ENCODE assay signal across 25 cellular contexts in the genomic region with DNA sequence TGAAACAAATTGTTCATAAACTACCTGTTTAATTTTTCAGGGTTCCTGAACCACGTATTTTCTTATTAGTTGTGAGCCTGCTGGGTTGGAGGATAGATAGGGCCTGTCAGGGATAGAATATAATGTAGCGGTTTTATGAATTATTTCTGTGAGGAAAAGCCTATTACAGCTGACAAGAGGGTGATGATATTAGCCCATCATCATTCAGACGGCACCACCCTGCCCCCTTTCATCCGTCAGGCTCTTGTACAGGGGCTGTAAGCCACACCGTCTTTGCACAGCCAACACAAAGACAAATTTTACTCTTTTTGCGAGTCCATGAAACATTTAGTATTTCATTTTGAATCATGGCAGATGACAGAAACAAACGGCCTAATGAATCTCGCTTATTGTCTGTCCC.
"Had no signal": no experiment of that assay in that cellular context is flagged by ENCODE, and none has a peak within 500 bp of the region (broad histone marks: within the 10 kb centered on the region; RNA-seq: fewer than 3 reads in every experiment).

No MANE protein-coding gene starts in this region.

- H3K27me3 ChIP-seq: colonic mucosa, esophagus squamous epithelium, gastrocnemius medialis had no signal

- H3K4me1 Mint-ChIP-seq: endodermal cell had no signal

- H3K4me3 ChIP-seq: colonic mucosa, coronary artery, dorsolateral prefrontal cortex, esophagus muscularis mucosa, esophagus squamous epithelium, gastrocnemius medialis, gastroesophageal sphincter, heart left ventricle, heart right ventricle had no signal

- H3K27me3 Mint-ChIP-seq: dendritic cell treated with granulocyte-macrophage colony-stimulating factor and Interleukin-4, amounts not matched to agents 40 ng/mL and 50 ng/mL, for 4 days; effector memory CD8-positive, alpha-beta T cell had no signal

- H3K36me3 ChIP-seq: colonic mucosa, esophagus muscularis mucosa, esophagus squamous epithelium, gastrocnemius medialis, gastroesophageal sphincter, heart left ventricle, heart right ventricle had no signal

- DNase-seq: colonic mucosa; cortex of kidney; dermis blood vessel endothelial cell; dorsolateral prefrontal cortex; effector CD4-positive, alpha-beta T cell; effector CD8-positive, alpha-beta T cell; effector memory CD4-positive, alpha-beta T cell; effector memory CD8-positive, alpha-beta T cell; endodermal cell; erythroblast; esophagus squamous epithelium; foreskin fibroblast; foreskin keratinocyte; foreskin melanocyte; gastrocnemius medialis; glutamatergic neuron; head of caudate nucleus; heart left ventricle; heart right ventricle had no signal

- H3K27ac Mint-ChIP-seq: dendritic cell treated with granulocyte-macrophage colony-stimulating factor and Interleukin-4, amounts not matched to agents 40 ng/mL and 50 ng/mL, for 4 days; effector memory CD8-positive, alpha-beta T cell; endodermal cell had no signal

- H3K27ac ChIP-seq: colonic mucosa, coronary artery, dorsolateral prefrontal cortex, epithelial cell of prostate, esophagus muscularis mucosa, esophagus squamous epithelium, foreskin keratinocyte, gastrocnemius medialis, gastroesophageal sphincter, heart left ventricle, heart right ventricle had no signal

- H3K4me1 ChIP-seq: colonic mucosa, esophagus muscularis mucosa, esophagus squamous epithelium, foreskin keratinocyte, gastrocnemius medialis, gastroesophageal sphincter, heart left ventricle, heart right ventricle had no signal

- H3K4me3 Mint-ChIP-seq: dendritic cell treated with granulocyte-macrophage colony-stimulating factor and Interleukin-4, amounts not matched to agents 40 ng/mL and 50 ng/mL, for 4 days; effector memory CD8-positive, alpha-beta T cell; endodermal cell had no signal

- H3K9me3 ChIP-seq: colonic mucosa, esophagus muscularis mucosa, esophagus squamous epithelium, gastrocnemius medialis, gastroesophageal sphincter, heart left ventricle, heart right ventricle had no signal

- ATAC-seq: effector memory CD8-positive, alpha-beta T cell; esophagus mucosa; foreskin keratinocyte; gastrocnemius medialis; gastroesophageal sphincter; heart left ventricle; heart right ventricle had no signal
